7 cellular contexts compared by ENCODE assay signal in genomic region chr10:63492317-63492690, GRCh38. TPM values are rescaled to one million over a fixed set of nuclear protein-coding genes. Genes with fewer than 3 reads are reported as not detected.
A peak's percentile ranks its signal among the peaks of the same experiment; 100 is the strongest.
DNase-seq lines count a peak whose midpoint lies in the region; ATAC-seq, FAIRE-seq and TF ChIP-seq lines count a peak whose summit lies in the region.
"Not testable (repeated sequence)": the region's sequence is repeated elsewhere in the genome, so short reads cannot be mapped to it uniquely, and the experiment has no call there.

No MANE protein-coding gene starts in this region.

- not testable (repeated sequence) for H2BK15ac ChIP-seq in H9 (ENCODE audit: low read depth, low read length)

- TF ChIP-seq RAD21 in K562 (CRISPR knock-in tag; conservative IDR thresholded peaks at IDR 0.05 in 1 of 2, IDR thresholded peaks at IDR 0.05 in 1 of 2): not testable (repeated sequence)

- not testable (repeated sequence) for H3K18ac ChIP-seq in H9 (ENCODE audit: insufficient read length, low read depth, low read length)

- TF ChIP-seq POLR2A in K562 (conservative IDR thresholded peaks at IDR 0.05); esophagus squamous epithelium (IDR thresholded peaks at IDR 0.05): not testable (repeated sequence)

- H3K27ac Mint-ChIP-seq in H9: peak overlapping the region in 2 of 3 experiments; percentile 74 to 90; a peak in 3 of 7 replicates
- peak overlapping the region; percentile 87 for H3K27ac Mint-ChIP-seq in osteocyte (ENCODE audit: unreplicated experiment)

- H3K4me1 ChIP-seq in H9 (ENCODE audit: insufficient read depth, low read length); K562 (replicated peaks in 1 of 2; ENCODE audit: control insufficient read depth in 2 of 2, insufficient read depth in 2 of 2, low read length in 2 of 2); right cardiac atrium (ENCODE audit: control insufficient read depth, insufficient read depth, low read length): not testable (repeated sequence)
- H3K4me1 ChIP-seq in PC-3 (ENCODE audit: insufficient read depth, low read length) (peaks cover 23% of the 10 kb centered on the region), esophagus squamous epithelium (peaks cover 7 to 21% (median 17%) of the 10 kb centered on the region in 3 donors), subcutaneous abdominal adipose tissue (ENCODE audit: control insufficient read depth in 5 of 5, insufficient read depth in 5 of 5, low read length in 5 of 5) (peaks cover 3 to 13% (median 10%) of the 10 kb centered on the region in 5 donors)

- WGBS in H9 (ENCODE audit: extremely low coverage, insufficient read length, low lambda C conversion rate): no CpG with 5 or more reads among the region's 6 CpGs
- WGBS in K562 (ENCODE audit: insufficient coverage, low coverage, missing lambda C conversion rate): 78% methylated on average over 6 of the region's 6 CpGs
- WGBS in esophagus squamous epithelium, 2 donors: 46 to 52% methylated on average over 6 of the region's 6 CpGs
- 69% methylated on average over 6 of the region's 6 CpGs for WGBS in right cardiac atrium

- intact Hi-C loops in PC-3 (cut with micrococcal nuclease); K562 (cut with micrococcal nuclease); esophagus squamous epithelium (cut with DNase I); right cardiac atrium (cut with DNase I): not testable (repeated sequence)

- H3K4ac ChIP-seq in H9 (ENCODE audit: low read depth, low read length): not testable (repeated sequence)

- not testable (repeated sequence) for H3K27me3 Mint-ChIP-seq in H9 (ENCODE audit: low read depth); osteocyte (ENCODE audit: unreplicated experiment)

- not testable (repeated sequence) for DNase-seq in H9; K562 (ENCODE audit: extremely low read depth in 1 of 4, low spot score in 3 of 4); esophagus squamous epithelium (lab: John Stamatoyannopoulos, UW); osteocyte (ENCODE audit: extremely low spot score, unreplicated experiment)
- peak; percentile 82 for DNase-seq in PC-3
- peak; percentile 18 to 49 (median 29) for DNase-seq in right cardiac atrium

- H3K4me2 ChIP-seq in H9 (ENCODE audit: insufficient read depth, insufficient read length, low read length); K562 (ENCODE audit: insufficient read depth, low read length): not testable (repeated sequence)
- H3K4me2 ChIP-seq in PC-3 (ENCODE audit: low read length): peak overlapping the region; percentile 58

- not testable (repeated sequence) for H4K8ac ChIP-seq in H9 (replicated peaks; ENCODE audit: insufficient read length, low read depth, low read length)

- FAIRE-seq in K562 (lab: Jason Lieb, UNC): not testable (repeated sequence)

- H3K27me3 ChIP-seq in H9 (ENCODE audit: insufficient read depth, low read length); PC-3 (ENCODE audit: low read length); K562 (ENCODE audit: control insufficient read depth in 2 of 2, insufficient read depth in 2 of 2, low read length in 2 of 2); esophagus squamous epithelium; right cardiac atrium (ENCODE audit: control insufficient read depth, insufficient read depth); subcutaneous abdominal adipose tissue (ENCODE audit: control insufficient read depth in 5 of 5, insufficient read depth in 4 of 5, low read length in 5 of 5): not testable (repeated sequence)

- H3K4me1 Mint-ChIP-seq in H9: peaks cover 11 to 17% of the 10 kb centered on the region in 2 experiments
- H3K4me1 Mint-ChIP-seq in osteocyte (ENCODE audit: unreplicated experiment): peaks cover 42% of the 10 kb centered on the region

- not testable (repeated sequence) for H4K5ac ChIP-seq in H9 (ENCODE audit: insufficient read length, low read depth, low read length)

- not testable (repeated sequence) for H3K27ac ChIP-seq in H9 (ENCODE audit: insufficient read length, low read depth, low read length); K562 (ENCODE audit: extremely low read depth, low read depth, low read length); right cardiac atrium (ENCODE audit: low read length)
- H3K27ac ChIP-seq in PC-3 (ENCODE audit: low read length) (peak overlapping the region; percentile 84), esophagus squamous epithelium (peak overlapping the region; percentile 45 to 67 (median 57)), subcutaneous abdominal adipose tissue (ENCODE audit: low read depth, low read length) (peak overlapping the region; percentile 95)

- H3K36me3 Mint-ChIP-seq in H9 (ENCODE audit: insufficient read depth in 1 of 3, low read depth in 3 of 3): peaks cover 6 to 33% (median 24%) of the 10 kb centered on the region in 3 experiments; a peak in 6 of 7 replicates
- H3K36me3 Mint-ChIP-seq in osteocyte (ENCODE audit: unreplicated experiment): not testable (repeated sequence)

- H3K23ac ChIP-seq in H9 (ENCODE audit: insufficient read length, low read depth, low read length): not testable (repeated sequence)

- H3K79me2 ChIP-seq in H9 (ENCODE audit: insufficient read depth, low read length): not testable (repeated sequence)
- H3K79me2 ChIP-seq in PC-3 (ENCODE audit: low read length) (peaks cover 90% of the 10 kb centered on the region), K562 (ENCODE audit: control insufficient read depth, insufficient read depth, low read length) (peaks cover 27% of the 10 kb centered on the region)

- H2AK5ac ChIP-seq in H9 (ENCODE audit: insufficient read length, low read length): not testable (repeated sequence)

- H2AFZ ChIP-seq in H9 (ENCODE audit: low read length); PC-3 (ENCODE audit: low read length); K562 (ENCODE audit: low read depth, low read length): not testable (repeated sequence)

- POLR2A ChIA-PET in PC-3 (lab: Charles Lee; ENCODE audit: unreplicated experiment): interaction anchor here (0.6 kb wide), 1 partner anchor 134 kb away, joined by 5 read pairs; no protein-coding TSS in a partner anchor
- POLR2A ChIA-PET in K562 (lab: Yijun Ruan, JAX): interaction anchor here (1.0 kb wide), 1 partner anchor 12 kb away, joined by 4 read pairs; no protein-coding TSS in a partner anchor

- TF ChIP-seq CTCF in H9 (conservative IDR thresholded peaks at IDR 0.05); PC-3 (conservative IDR thresholded peaks at IDR 0.05; ENCODE audit: low read depth, low read length); K562 (IDR thresholded peaks at IDR 0.05 in 2 of 3, conservative IDR thresholded peaks at IDR 0.05 in 1 of 3; ENCODE audit: insufficient read depth in 2 of 3, low read depth in 1 of 3, low read length in 3 of 3); esophagus squamous epithelium (IDR thresholded peaks at IDR 0.05); osteocyte (IDR thresholded peaks at IDR 0.05): not testable (repeated sequence)

- not testable (repeated sequence) for H3K79me1 ChIP-seq in H9 (ENCODE audit: insufficient read depth, low read depth, low read length, poor library complexity, severe bottlenecking)

- not testable (repeated sequence) for H2BK5ac ChIP-seq in H9 (ENCODE audit: insufficient read length, low read length)

- BruUV-seq in PC-3 (replicated peaks; lab: Mats Ljungman, UMichigan); K562 (replicated peaks; lab: Mats Ljungman, UMichigan): not testable (repeated sequence)

- CTCF ChIA-PET in PC-3 (lab: Charles Lee); K562 (lab: Yijun Ruan, JAX; ENCODE audit: low intra/inter-chr PET ratio): not testable (repeated sequence)

- not testable (repeated sequence) for H3K36me3 ChIP-seq in PC-3 (ENCODE audit: low read depth, low read length); K562 (ENCODE audit: control insufficient read depth, insufficient read depth, low read length); esophagus squamous epithelium; subcutaneous abdominal adipose tissue (ENCODE audit: control insufficient read depth in 5 of 5, insufficient read depth in 5 of 5, low read length in 5 of 5)

- not testable (repeated sequence) for H3K9me1 ChIP-seq in K562 (ENCODE audit: control insufficient read depth, insufficient read depth, low read length)

- not testable (repeated sequence) for H3K9me2 ChIP-seq in PC-3 (replicated peaks; ENCODE audit: low read length)

- not testable (repeated sequence) for H3K4me3 ChIP-seq in PC-3 (ENCODE audit: low read length); K562; esophagus squamous epithelium; right cardiac atrium (ENCODE audit: low read length); subcutaneous abdominal adipose tissue (ENCODE audit: low read depth in 1 of 5, low read length in 5 of 5)

- H2BK20ac ChIP-seq in H9 (ENCODE audit: low read depth, low read length, poor library complexity, severe bottlenecking): not testable (repeated sequence)

- ATAC-seq in PC-3: peak; percentile 76
- ATAC-seq in K562: not testable (repeated sequence)
- ATAC-seq in right cardiac atrium: peak in 1 of 2 donors; percentile 32

- H3K14ac ChIP-seq in H9 (ENCODE audit: insufficient read depth, low read length): not testable (repeated sequence)

- H3T11ph ChIP-seq in H9 (ENCODE audit: low read length): not testable (repeated sequence)

- not testable (repeated sequence) for H3K9me3 Mint-ChIP-seq in H9; osteocyte (ENCODE audit: unreplicated experiment)

- not testable (repeated sequence) for H3F3A ChIP-seq in PC-3 (ENCODE audit: low read length, unreplicated experiment)

- H3K9ac ChIP-seq in H9 (ENCODE audit: extremely low read depth, insufficient read length, low read length); K562 (ENCODE audit: insufficient read depth in 1 of 2, low read depth in 2 of 2, low read length in 2 of 2): not testable (repeated sequence)
- peak overlapping the region; percentile 67 for H3K9ac ChIP-seq in PC-3 (ENCODE audit: low read length)
- peak overlapping the region in 1 of 5 donors; percentile 48 for H3K9ac ChIP-seq in subcutaneous abdominal adipose tissue (ENCODE audit: low read length in 5 of 5)

- H4K91ac ChIP-seq in H9 (ENCODE audit: insufficient read length, low read depth, low read length): not testable (repeated sequence)

- H3K9me3 ChIP-seq in H9 (ENCODE audit: control insufficient read depth, low read depth, low read length); PC-3 (ENCODE audit: low read length); K562 (replicated peaks; ENCODE audit: control insufficient read depth, insufficient read depth, low read depth, low read length); esophagus squamous epithelium; right cardiac atrium (ENCODE audit: control insufficient read depth, low read length); subcutaneous abdominal adipose tissue (ENCODE audit: control insufficient read depth in 5 of 5, low read length in 5 of 5): not testable (repeated sequence)

- not testable (repeated sequence) for H4K20me1 ChIP-seq in H9 (ENCODE audit: control insufficient read depth, insufficient read depth, insufficient read length); PC-3 (ENCODE audit: low read length); K562 (replicated peaks; ENCODE audit: control insufficient read depth, insufficient read depth, low read length)

- TF ChIP-seq EP300 in K562 (IDR thresholded peaks at IDR 0.05; ENCODE audit: low read length): not testable (repeated sequence)

- H3K56ac ChIP-seq in H9 (ENCODE audit: insufficient read length, low read depth, low read length): not testable (repeated sequence)

- in situ Hi-C loops in K562 (cut with MboI): not testable (repeated sequence)

- H2BK120ac ChIP-seq in H9 (ENCODE audit: low read depth, low read length, poor library complexity, severe bottlenecking): not testable (repeated sequence)

- H3K4me3 Mint-ChIP-seq in H9: not testable (repeated sequence)
- H3K4me3 Mint-ChIP-seq in osteocyte (ENCODE audit: unreplicated experiment): peak overlapping the region; percentile 61

- not testable (repeated sequence) for H3K23me2 ChIP-seq in H9 (ENCODE audit: insufficient read length, low read depth, low read length, poor library complexity, severe bottlenecking)

- H2BK12ac ChIP-seq in H9 (ENCODE audit: insufficient read length, low read depth, low read length): not testable (repeated sequence)

RNA-seq across cellular contexts. Expression of gene JMJD1C, which starts 26.5 kb away (rescaled TPM):
- total RNA-seq in H9 (2021) (195 and 200 TPM in 2 replicates), PC-3 (2014; rRNA removed) (121 and 139 TPM in 2 replicates), K562 (2014; rRNA removed) (33.3 and 39.7 TPM in 2 replicates), K562 (2014; rRNA removed; fragmentation: Illumina TruSeq; extraction: Trizol) (68.0 and 79.3 TPM in 2 replicates), K562 (2015; rRNA removed; fragmentation: Illumina TruSeq; extraction: Trizol) (57.4 and 58.8 TPM in 2 replicates), K562 (2021) (46.0 and 47.2 TPM in 2 replicates), esophagus squamous epithelium (10 to 100 TPM; 41.6 to 77.8 (median 56.9) TPM), right cardiac atrium (10 to 100 TPM; 42.2 to 44.8 (median 43.8) TPM), osteocyte (118 and 120 TPM in 2 replicates)
- total RNA-seq in K562 (2011; cell fraction: chromatin; rRNA removed; ENCODE audit: low replicate concordance): 158 and 301 TPM in 2 replicates
- 93.6 and 118 TPM in 2 replicates for total RNA-seq in K562 (2011; cell fraction: nucleolus; rRNA removed)
- total RNA-seq in K562 (2011; cell fraction: nucleoplasm; rRNA removed): 154 and 227 TPM in 2 replicates
- polyA plus RNA-seq in K562 (2011; rRNA removed) (49.3 and 51.1 TPM in 2 replicates), K562 (2014; fragmentation: Illumina TruSeq; extraction: Trizol) (48.1 and 49.3 TPM in 2 replicates), K562 (2014; fragmentation: Nextera tagmentation; extraction: Ambion mirVana) (10 to 100 TPM; 25.3 to 38.5 TPM), K562 (2014; rRNA removed) (32.3 and 36.1 TPM in 2 replicates), right cardiac atrium (31.0 TPM)
- polyA plus RNA-seq in K562 (2011; cell fraction: cytosol; rRNA removed): 12.9 and 24.3 TPM in 2 replicates
- polyA plus RNA-seq in K562 (2011; cell fraction: nucleus; rRNA removed): 53.4 and 73.5 TPM in 2 replicates
- polyA plus RNA-seq in K562 (2012): 26.3 and 30.7 TPM in 2 replicates
- 164 and 189 TPM in 2 replicates for polyA minus RNA-seq in K562 (2011; rRNA and poly(A)+ RNA removed)
- 36.8 and 39.6 TPM in 2 replicates for polyA minus RNA-seq in K562 (2011; cell fraction: cytosol; rRNA and poly(A)+ RNA removed)
- polyA minus RNA-seq in K562 (2011; cell fraction: nucleus; rRNA and poly(A)+ RNA removed): 86.6 and 187 TPM in 2 replicates

RNA-seq across cellular contexts. Expression of gene REEP3, which starts 28.9 kb away (rescaled TPM):
- total RNA-seq in H9 (2021) (21.4 and 23.8 TPM in 2 replicates), PC-3 (2014; rRNA removed) (63.2 and 75.2 TPM in 2 replicates), K562 (2014; rRNA removed) (6.4 TPM in 2 replicates), K562 (2014; rRNA removed; fragmentation: Illumina TruSeq; extraction: Trizol) (10.2 and 12.6 TPM in 2 replicates), K562 (2015; rRNA removed; fragmentation: Illumina TruSeq; extraction: Trizol) (10.8 and 12.4 TPM in 2 replicates), K562 (2021) (10.3 and 10.6 TPM in 2 replicates), esophagus squamous epithelium (10 to 100 TPM; 27.5 to 32.5 (median 30.4) TPM), right cardiac atrium (10 to 100 TPM; 22.9 to 29.7 (median 25.3) TPM), osteocyte (80.4 and 85.7 TPM in 2 replicates)
- 3.8 and 11.4 TPM in 2 replicates for total RNA-seq in K562 (2011; cell fraction: chromatin; rRNA removed; ENCODE audit: low replicate concordance)
- 3.5 and 4.1 TPM in 2 replicates for total RNA-seq in K562 (2011; cell fraction: nucleolus; rRNA removed)
- total RNA-seq in K562 (2011; cell fraction: nucleoplasm; rRNA removed): 9.5 and 18.6 TPM in 2 replicates
- polyA plus RNA-seq in K562 (2011; rRNA removed) (6.1 and 9.2 TPM in 2 replicates), K562 (2014; fragmentation: Illumina TruSeq; extraction: Trizol) (9.2 and 13.4 TPM in 2 replicates), K562 (2014; fragmentation: Nextera tagmentation; extraction: Ambion mirVana) (1 to 10 TPM; 3.4 to 6.6 TPM), K562 (2014; rRNA removed) (4.6 and 5.2 TPM in 2 replicates), right cardiac atrium (11.9 TPM)
- polyA plus RNA-seq in K562 (2011; cell fraction: cytosol; rRNA removed): 2.7 and 4.5 TPM in 2 replicates
- 1.7 and 2.4 TPM in 2 replicates for polyA plus RNA-seq in K562 (2011; cell fraction: nucleus; rRNA removed)
- polyA plus RNA-seq in K562 (2012): 4.1 and 5.4 TPM in 2 replicates
- polyA minus RNA-seq in K562 (2011; rRNA and poly(A)+ RNA removed): 8.9 and 10.7 TPM in 2 replicates
- 5.2 and 6.8 TPM in 2 replicates for polyA minus RNA-seq in K562 (2011; cell fraction: cytosol; rRNA and poly(A)+ RNA removed)
- 2.8 and 4.2 TPM in 2 replicates for polyA minus RNA-seq in K562 (2011; cell fraction: nucleus; rRNA and poly(A)+ RNA removed)
